12 cellular contexts compared by ENCODE assay signal in the genomic region with DNA sequence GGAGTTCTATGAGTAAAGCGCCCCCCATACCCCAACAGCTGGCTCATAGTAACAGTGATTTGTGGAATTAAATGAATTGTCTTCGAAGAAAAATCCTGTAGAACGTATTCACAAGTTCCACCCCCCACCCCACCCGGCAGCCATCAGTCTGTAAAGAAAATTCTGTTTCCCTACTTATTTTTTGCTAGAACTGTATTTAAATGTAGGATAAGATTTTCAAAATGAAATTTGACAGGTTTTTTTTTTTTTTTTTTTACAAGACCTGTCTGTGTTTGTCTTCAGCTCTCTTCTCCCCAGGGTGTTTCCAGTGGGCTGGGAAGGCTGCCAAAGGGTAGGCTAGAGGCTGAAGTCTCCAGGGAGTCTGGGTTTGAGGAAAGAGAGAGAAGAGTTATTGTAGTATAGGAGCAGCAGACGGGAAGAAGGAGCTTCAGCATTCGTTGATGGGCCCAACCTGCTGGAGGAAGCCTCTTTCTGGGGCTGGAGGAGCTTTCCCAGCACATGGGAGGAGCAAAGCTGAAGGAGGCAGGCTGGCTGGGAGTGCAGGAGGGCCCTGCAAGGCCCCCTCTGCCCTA.
DNase-seq lines count a peak whose midpoint lies in the region; ATAC-seq and TF ChIP-seq lines count a peak whose summit lies in the region.
"Had no signal": no experiment of that assay in that cellular context is flagged by ENCODE, and none has a peak within 500 bp of the region (broad histone marks: within the 10 kb centered on the region; RNA-seq: fewer than 3 reads in every experiment).

No MANE protein-coding gene starts in this region.

- POLR2A ChIA-PET in CD8-positive, alpha-beta T cell (lab: Charles Lee), result no interaction called here

- CTCF ChIA-PET in CD8-positive, alpha-beta T cell (lab: Charles Lee), result no interaction called here

- H3F3A ChIP-seq in smooth muscle cell (ENCODE audit: low read depth), result peaks cover 17% of the 10 kb centered on the region

- no peaks in the 10 kb centered on the region for H3K4me1 Mint-ChIP-seq in CD8-positive, alpha-beta T cell (ENCODE audit: low read depth)

- peak overlapping the region; percentile 53 for H3K9ac ChIP-seq in smooth muscle cell (ENCODE audit: low read depth)

- TF ChIP-seq CTCF in astrocyte of the spinal cord (IDR thresholded peaks at IDR 0.05; ENCODE audit: low read depth, low read length) (no peak), smooth muscle cell (IDR thresholded peaks at IDR 0.05; ENCODE audit: borderline replicate concordance, insufficient read depth, poor library complexity, severe bottlenecking) (no peak)
- TF ChIP-seq CTCF in CD8-positive, alpha-beta T cell (IDR thresholded peaks at IDR 0.05), result no peak

- H2AFZ ChIP-seq in smooth muscle cell (ENCODE audit: low read depth), result peak overlapping the region; percentile 29

- H3K4me3 ChIP-seq in astrocyte of the spinal cord (ENCODE audit: low read depth, low read length) (no peak overlapping the region), smooth muscle cell (no peak overlapping the region)
- no peak overlapping the region for H3K4me3 ChIP-seq in CD8-positive, alpha-beta T cell (ENCODE audit: low read depth, low read length)
- H3K4me3 ChIP-seq: sigmoid colon had no signal

- peak; percentile 16 to 47 for DNase-seq in NCI-H524 (lab: John Stamatoyannopoulos, UW)
- no peak for DNase-seq in NCI-H524 treated with DMSO at 0.1 percent for 48 hours (lab: John Stamatoyannopoulos, UW)
- peak; percentile 24 for DNase-seq in NCI-H1694 treated with DMSO at 0.1 percent for 48 hours (lab: John Stamatoyannopoulos, UW)
- DNase-seq in astrocyte of the spinal cord (ENCODE audit: low read depth, low spot score), result peak; percentile 73
- no peak for DNase-seq in smooth muscle cell (lab: John Stamatoyannopoulos, UW; ENCODE audit: unreplicated experiment)
- no peak for DNase-seq in CD8-positive, alpha-beta T cell
- DNase-seq in activated CD4-positive, alpha-beta T cell treated with anti-CD3 and anti-CD28 coated beads for 48 hours, result no peak
- no peak for DNase-seq in GM03348 (ENCODE audit: low spot score)
- DNase-seq: activated gamma-delta T cell treated with Interleukin-2 at 50 U/mL for 16 hours, caudate nucleus, KBM-7, sigmoid colon had no signal

- no peaks in the 10 kb centered on the region for H4K20me1 ChIP-seq in smooth muscle cell (ENCODE audit: low read depth)

- intact Hi-C loops in CD8-positive, alpha-beta T cell (cut with DNase I, micrococcal nuclease), result no loop called here

- H3K9me3 ChIP-seq in smooth muscle cell (replicated peaks; ENCODE audit: low read depth), result no peaks in the 10 kb centered on the region
- H3K9me3 ChIP-seq in CD8-positive, alpha-beta T cell (ENCODE audit: low read length), result no peaks in the 10 kb centered on the region
- H3K9me3 ChIP-seq: sigmoid colon had no signal

- H3K36me3 ChIP-seq in smooth muscle cell (ENCODE audit: low read depth), result no peaks in the 10 kb centered on the region
- no peaks in the 10 kb centered on the region for H3K36me3 ChIP-seq in CD8-positive, alpha-beta T cell (ENCODE audit: insufficient read depth, low read length)
- H3K36me3 ChIP-seq: sigmoid colon had no signal

- H3K4me3 Mint-ChIP-seq in CD8-positive, alpha-beta T cell, result no peak overlapping the region

- no peak overlapping the region for H3K27ac Mint-ChIP-seq in CD8-positive, alpha-beta T cell

- peak overlapping the region; percentile 84 for H3K4me2 ChIP-seq in smooth muscle cell

- H3K27me3 Mint-ChIP-seq in CD8-positive, alpha-beta T cell (ENCODE audit: low read depth), result peaks cover 3% of the 10 kb centered on the region

- WGBS in smooth muscle cell (ENCODE audit: low lambda C conversion rate), result 92% methylated on average over 6 of the region's 6 CpGs

- H3K79me2 ChIP-seq in smooth muscle cell (ENCODE audit: low read depth), result no peaks in the 10 kb centered on the region

- peaks cover 16% of the 10 kb centered on the region for H3K4me1 ChIP-seq in smooth muscle cell (ENCODE audit: low read depth)
- no peaks in the 10 kb centered on the region for H3K4me1 ChIP-seq in CD8-positive, alpha-beta T cell (ENCODE audit: insufficient read depth, low read length)
- H3K4me1 ChIP-seq: sigmoid colon had no signal

- no peaks in the 10 kb centered on the region for H3K9me3 Mint-ChIP-seq in CD8-positive, alpha-beta T cell

- peak overlapping the region; percentile 98 for H3K27ac ChIP-seq in smooth muscle cell (ENCODE audit: low read depth)
- no peak overlapping the region for H3K27ac ChIP-seq in CD8-positive, alpha-beta T cell (ENCODE audit: low read depth, low read length)
- H3K27ac ChIP-seq: sigmoid colon had no signal

- no peaks in the 10 kb centered on the region for H3K36me3 Mint-ChIP-seq in CD8-positive, alpha-beta T cell

- in situ Hi-C loops in astrocyte of the spinal cord (cut with HindIII; ENCODE audit: low sequenced_read_pairs), result no loop called here

- H3K27me3 ChIP-seq in smooth muscle cell (ENCODE audit: low read depth), result no peaks in the 10 kb centered on the region
- no peaks in the 10 kb centered on the region for H3K27me3 ChIP-seq in CD8-positive, alpha-beta T cell (ENCODE audit: insufficient read depth, low read length)
- H3K27me3 ChIP-seq: sigmoid colon had no signal

- no peak for ATAC-seq in CD8-positive, alpha-beta T cell

Comparison
In these comparisons a context has a peak if more than half of its experiments do, and no peak if none do; other contexts are left out.
1. DNase-seq: peak in NCI-H524 (2 of 2), NCI-H1694 treated with DMSO at 0.1 percent for 48 hours (single experiment) and astrocyte of the spinal cord (single experiment); none in NCI-H524 treated with DMSO at 0.1 percent for 48 hours (single experiment), smooth muscle cell (single experiment), CD8-positive, alpha-beta T cell (0 of 7), activated CD4-positive, alpha-beta T cell treated with anti-CD3 and anti-CD28 coated beads for 48 hours (single experiment) and GM03348 (single experiment).